ENCODE assay signal across 10 cellular contexts in genomic region chr6:52087498-52087999, GRCh38. TPM values are rescaled to one million over a fixed set of nuclear protein-coding genes. Genes with fewer than 3 reads are reported as not detected.
DNase-seq lines count a peak whose midpoint lies in the region; ATAC-seq, FAIRE-seq and TF ChIP-seq lines count a peak whose summit lies in the region.
"Had no signal": no experiment of that assay in that cellular context is flagged by ENCODE, and none has a peak within 500 bp of the region (broad histone marks: within the 10 kb centered on the region; RNA-seq: fewer than 3 reads in every experiment).

PKHD1 (minus strand) TSS chr6:52087613; CDS start chr6:52084933, 2,680 bp downstream.

- peak; percentile 6 for TF ChIP-seq CTCF in GM10248 (IDR thresholded peaks at IDR 0.05; ENCODE audit: control extremely low read depth, extremely low read depth, low read depth, missing control alignments)
- TF ChIP-seq CTCF in bronchial epithelial cell (IDR thresholded peaks at IDR 0.05; ENCODE audit: insufficient read depth, low read length, severe bottlenecking), result peak; percentile 58
- peak; percentile 43 for TF ChIP-seq CTCF in osteoblast (IDR thresholded peaks at IDR 0.05; ENCODE audit: extremely low read depth, low read depth, low read length)

- H3K4me3 ChIP-seq in Karpas-422 (ENCODE audit: low read length) (no peak within 1 kb of the TSS), bronchial epithelial cell (ENCODE audit: low read depth, low read length) (no peak within 1 kb of the TSS), osteoblast (ENCODE audit: insufficient read depth, low read length) (no peak within 1 kb of the TSS)
- H3K4me3 ChIP-seq: gastroesophageal sphincter had no signal

- DNase-seq in GM10248 (ENCODE audit: extremely low spot score) (peak; percentile 19), Karpas-422 (peak; percentile 49), bronchial epithelial cell (ENCODE audit: low read depth) (peak; percentile 54), osteoblast (ENCODE audit: insufficient read length, low spot score, missing footprints) (no peak), NCI-H524 treated with DMSO at 0.1 percent for 48 hours (lab: John Stamatoyannopoulos, UW) (no peak), GM19239 (ENCODE audit: insufficient read length, low spot score) (no peak)
- no peak for DNase-seq in activated CD4-positive, alpha-beta T cell treated with anti-CD3 and anti-CD28 coated beads, Interleukin-2, amount 50 U/mL, for 48 hours

- H3K4me1 ChIP-seq in Karpas-422 (ENCODE audit: low read length) (no peaks in the 10 kb centered on the region), osteoblast (ENCODE audit: insufficient read depth, low read length) (no peaks in the 10 kb centered on the region)
- H3K4me1 ChIP-seq: gastroesophageal sphincter had no signal

- no peaks in the 10 kb centered on the region for H3K27me3 ChIP-seq in Karpas-422 (ENCODE audit: low read length)
- H3K27me3 ChIP-seq in bronchial epithelial cell (ENCODE audit: control insufficient read depth, insufficient read depth, low read length), result no peaks in the 10 kb centered on the region
- no peaks in the 10 kb centered on the region for H3K27me3 ChIP-seq in osteoblast (ENCODE audit: insufficient read depth, low read length)
- H3K27me3 ChIP-seq: gastroesophageal sphincter had no signal

- ATAC-seq in HG03039 (IDR thresholded peaks at IDR 0.05; ENCODE audit: unreplicated experiment), result no peak
- ATAC-seq: gastroesophageal sphincter had no signal

- H3K27ac ChIP-seq in Karpas-422 (ENCODE audit: low read length) (no peak within 1 kb of the TSS), osteoblast (ENCODE audit: low read depth, low read length) (no peak within 1 kb of the TSS)
- H3K27ac ChIP-seq: gastroesophageal sphincter had no signal

- no peak for FAIRE-seq in bronchial epithelial cell (lab: Jason Lieb, UNC)
- no peak for FAIRE-seq in GM19239 (lab: Jason Lieb, UNC)

- CTCF ChIA-PET in GM10248 (lab: Yijun Ruan, JAX), result interaction anchor here (1.2 to 1.9 kb wide), 2 partner anchors 11 to 177 kb away, joined by 3 to 5 read pairs; no protein-coding TSS in a partner anchor

- H3K9me3 ChIP-seq in Karpas-422 (ENCODE audit: low read length) (no peaks in the 10 kb centered on the region), osteoblast (ENCODE audit: low read depth, low read length) (no peaks in the 10 kb centered on the region)
- H3K9me3 ChIP-seq: gastroesophageal sphincter had no signal

- no peak within 1 kb of the TSS for H3K9ac ChIP-seq in Karpas-422 (ENCODE audit: low read length)

- H3K4me2 ChIP-seq in Karpas-422 (ENCODE audit: low read depth, low read length, poor library complexity, severe bottlenecking), result no peak within 1 kb of the TSS
- no peak within 1 kb of the TSS for H3K4me2 ChIP-seq in osteoblast (ENCODE audit: insufficient read depth, low read length)

- H3K36me3 ChIP-seq in Karpas-422 (ENCODE audit: insufficient read depth, low read length) (no peaks in the 10 kb centered on the region), bronchial epithelial cell (ENCODE audit: control insufficient read depth, insufficient read depth, low read length) (no peaks in the 10 kb centered on the region), osteoblast (ENCODE audit: insufficient read depth, low read length) (no peaks in the 10 kb centered on the region)
- H3K36me3 ChIP-seq: gastroesophageal sphincter had no signal

- no peaks in the 10 kb centered on the region for H3K9me2 ChIP-seq in Karpas-422 (replicated peaks; ENCODE audit: insufficient read depth, low read length)

- POLR2A ChIA-PET in GM10248 (lab: Yijun Ruan, JAX), result no interaction called here

- H3K79me2 ChIP-seq in Karpas-422 (ENCODE audit: low read length), result no peaks in the 10 kb centered on the region
- no peaks in the 10 kb centered on the region for H3K79me2 ChIP-seq in osteoblast (ENCODE audit: insufficient read depth, low read length)

- no peaks in the 10 kb centered on the region for H4K20me1 ChIP-seq in Karpas-422 (ENCODE audit: insufficient read depth, low read depth, low read length)
- no peaks in the 10 kb centered on the region for H4K20me1 ChIP-seq in osteoblast (ENCODE audit: insufficient read depth, low read length)

- no peak within 1 kb of the TSS; the same call in 1 of the 2 replicates for H2AFZ ChIP-seq in Karpas-422 (ENCODE audit: low read length)
- H2AFZ ChIP-seq in osteoblast (ENCODE audit: low read length), result no peak within 1 kb of the TSS

RNA-seq across cellular contexts. Expression of gene PKHD1, which starts in this region (rescaled TPM):
- total RNA-seq in Karpas-422 (2014; rRNA removed; shearing (Covaris generic); ENCODE audit: low replicate concordance), result 0.07 and 0.11 TPM in 2 replicates
- total RNA-seq in bronchial epithelial cell, result not detected in 2 replicates
- not detected in 2 replicates for total RNA-seq in osteoblast
- total RNA-seq: T-helper 2 cell treated with Interferon-gamma antibody and Interleukin-4, amounts not matched to agents 100 ng/mL and 5 ng/mL, for 36 hours had no signal

Comparison
In these comparisons a context has a peak if more than half of its experiments do, and no peak if none do; other contexts are left out.
1. Peak in DNase-seq in Karpas-422; RNA of the gene not detected or under 1 TPM.
2. Peak in DNase-seq in bronchial epithelial cell; RNA of the gene not detected or under 1 TPM.
3. CTCF ChIP-seq: peak in every context shown above with its lines; median percentile 58 in bronchial epithelial cell; 43 in osteoblast; 6 in GM10248.